1 cellular context compared by ENCODE assay signal in the genomic region with DNA sequence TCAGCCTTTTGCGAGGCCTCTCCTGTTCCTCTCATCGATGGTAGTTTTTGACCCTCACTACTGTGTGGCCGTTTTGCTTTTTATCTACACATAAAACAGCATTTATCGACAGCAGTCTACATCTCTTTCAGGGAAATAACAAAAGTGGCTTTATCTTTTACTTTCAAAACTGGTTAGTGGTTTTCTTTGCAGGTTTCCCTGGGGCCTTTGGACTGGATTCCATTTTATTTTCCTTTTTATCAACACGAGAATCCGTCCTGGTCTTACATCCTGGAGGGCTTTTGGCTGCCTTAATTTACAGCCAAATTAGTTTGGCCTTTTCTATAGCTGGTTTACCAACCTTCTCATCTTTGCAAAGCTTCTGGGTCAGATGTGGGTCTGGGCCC.
TF ChIP-seq lines count a peak whose summit lies in the region.

No MANE protein-coding gene starts in this region.

TF ChIP-seq in GM12878, 131 proteins besides CTCF, POLR2A, EP300 and RAD21:
- TF ChIP-seq, protein P1, sequence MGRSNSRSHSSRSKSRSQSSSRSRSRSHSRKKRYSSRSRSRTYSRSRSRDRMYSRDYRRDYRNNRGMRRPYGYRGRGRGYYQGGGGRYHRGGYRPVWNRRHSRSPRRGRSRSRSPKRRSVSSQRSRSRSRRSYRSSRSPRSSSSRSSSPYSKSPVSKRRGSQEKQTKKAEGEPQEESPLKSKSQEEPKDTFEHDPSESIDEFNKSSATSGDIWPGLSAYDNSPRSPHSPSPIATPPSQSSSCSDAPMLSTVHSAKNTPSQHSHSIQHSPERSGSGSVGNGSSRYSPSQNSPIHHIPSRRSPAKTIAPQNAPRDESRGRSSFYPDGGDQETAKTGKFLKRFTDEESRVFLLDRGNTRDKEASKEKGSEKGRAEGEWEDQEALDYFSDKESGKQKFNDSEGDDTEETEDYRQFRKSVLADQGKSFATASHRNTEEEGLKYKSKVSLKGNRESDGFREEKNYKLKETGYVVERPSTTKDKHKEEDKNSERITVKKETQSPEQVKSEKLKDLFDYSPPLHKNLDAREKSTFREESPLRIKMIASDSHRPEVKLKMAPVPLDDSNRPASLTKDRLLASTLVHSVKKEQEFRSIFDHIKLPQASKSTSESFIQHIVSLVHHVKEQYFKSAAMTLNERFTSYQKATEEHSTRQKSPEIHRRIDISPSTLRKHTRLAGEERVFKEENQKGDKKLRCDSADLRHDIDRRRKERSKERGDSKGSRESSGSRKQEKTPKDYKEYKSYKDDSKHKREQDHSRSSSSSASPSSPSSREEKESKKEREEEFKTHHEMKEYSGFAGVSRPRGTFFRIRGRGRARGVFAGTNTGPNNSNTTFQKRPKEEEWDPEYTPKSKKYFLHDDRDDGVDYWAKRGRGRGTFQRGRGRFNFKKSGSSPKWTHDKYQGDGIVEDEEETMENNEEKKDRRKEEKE (IDR thresholded peaks at IDR 0.05): no peak
- TF ChIP-seq RUNX3 (IDR thresholded peaks at IDR 0.05; ENCODE audit: low read length): peak; percentile 13; the same call in 1 of the 2 replicates
- TF ChIP-seq MYB (IDR thresholded peaks at IDR 0.05; ENCODE audit: borderline replicate concordance, low read depth, low read length): no peak
- TF ChIP-seq CREB1 (IDR thresholded peaks at IDR 0.05; ENCODE audit: low read depth): no peak
- no peak for TF ChIP-seq SMC3 (IDR thresholded peaks at IDR 0.05; ENCODE audit: borderline replicate concordance, low read length)
- TF ChIP-seq ZZZ3 (IDR thresholded peaks at IDR 0.05; ENCODE audit: control insufficient read depth, insufficient read length, low read depth): no peak
